23 cellular contexts compared by ENCODE assay signal in the genomic region with DNA sequence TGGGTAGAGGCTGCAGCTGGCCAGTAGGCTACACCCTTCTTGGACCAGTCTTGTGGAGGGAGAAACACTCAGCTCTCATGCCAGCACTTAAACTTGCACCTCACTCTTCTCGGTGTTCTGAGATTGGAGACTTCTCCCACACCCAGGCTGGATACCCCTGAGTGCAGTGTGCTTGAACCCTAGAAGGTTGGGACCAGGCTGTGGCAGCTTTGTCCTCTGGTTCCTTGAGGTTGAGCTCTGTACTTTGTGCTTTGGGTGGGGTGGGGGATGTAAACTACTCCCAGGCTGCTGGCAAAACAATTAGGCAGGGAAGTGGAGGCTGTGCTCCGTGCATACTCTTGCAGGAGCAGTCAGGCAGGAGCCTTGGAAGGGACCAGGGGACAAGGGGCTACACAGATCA.
"Had no signal": no experiment of that assay in that cellular context is flagged by ENCODE, and none has a peak within 500 bp of the region (broad histone marks: within the 10 kb centered on the region; RNA-seq: fewer than 3 reads in every experiment).

No MANE protein-coding gene starts in this region.

- H3K27ac ChIP-seq: coronary artery, esophagus muscularis mucosa, foreskin keratinocyte, parathyroid adenoma, prostate gland, right atrium auricular region, sigmoid colon, stomach, thyroid gland had no signal

- H3K4me1 Mint-ChIP-seq: central memory CD8-positive, alpha-beta T cell; memory B cell; naive B cell; neural crest cell; stimulated activated naive B cell treated with anti-CD40 and anti-IgM and Interleukin-4, amounts not matched to agents 10 μg/mL and 1 μg/mL and 100 μg/mL, for 72 hours had no signal

- H3K4me3 ChIP-seq: coronary artery, esophagus muscularis mucosa, lung, mucosa of descending colon, prostate gland, right atrium auricular region, sigmoid colon, stomach, thyroid gland had no signal

- H3K4me1 ChIP-seq: esophagus muscularis mucosa, foreskin keratinocyte, parathyroid adenoma, prostate gland, right atrium auricular region, sigmoid colon, stomach, thyroid gland had no signal

- DNase-seq: dermis blood vessel endothelial cell; effector memory CD4-positive, alpha-beta T cell; mucosa of descending colon; naive B cell; sigmoid colon; stimulated activated CD4-positive, alpha-beta T cell treated with anti-CD3 and anti-CD28 coated beads, Interleukin-2, amount 100 ng/mL, for 24 hours; stimulated activated CD4-positive, alpha-beta T cell treated with anti-CD3 and anti-CD28 coated beads, Interleukin-4, amount 100 ng/mL, for 24 hours; stimulated activated naive B cell treated with anti-CD40 and anti-IgM and Interleukin-4, amounts not matched to agents 10 μg/mL and 1 μg/mL and 100 μg/mL, for 72 hours; stomach; thyroid gland; trophoblast cell had no signal

- H3K4me3 Mint-ChIP-seq: central memory CD8-positive, alpha-beta T cell; memory B cell; mesothelial cell of epicardium; naive B cell; natural killer cell treated with Interleukin-12 subunit alpha and Interleukin-12 subunit beta and Interleukin-15 and Interleukin-18, amount 100 ng/mL, for 72 hours; neural crest cell; stimulated activated naive B cell treated with anti-CD40 and anti-IgM and Interleukin-4, amounts not matched to agents 10 μg/mL and 1 μg/mL and 100 μg/mL, for 72 hours had no signal

- H3K36me3 ChIP-seq: esophagus muscularis mucosa, prostate gland, right atrium auricular region, sigmoid colon, stomach, thyroid gland had no signal

- H3K27ac Mint-ChIP-seq: memory B cell; mesothelial cell of epicardium; natural killer cell treated with Interleukin-12 subunit alpha and Interleukin-12 subunit beta and Interleukin-15 and Interleukin-18, amount 100 ng/mL, for 72 hours; stimulated activated naive B cell treated with anti-CD40 and anti-IgM and Interleukin-4, amounts not matched to agents 10 μg/mL and 1 μg/mL and 100 μg/mL, for 72 hours had no signal

- H3K27me3 ChIP-seq: esophagus muscularis mucosa, foreskin keratinocyte, right atrium auricular region, sigmoid colon, stomach, thyroid gland had no signal

- H3K9me3 Mint-ChIP-seq: memory B cell; mesothelial cell of epicardium; neural crest cell; stimulated activated naive B cell treated with anti-CD40 and anti-IgM and Interleukin-4, amounts not matched to agents 10 μg/mL and 1 μg/mL and 100 μg/mL, for 72 hours had no signal

- H3K9me3 ChIP-seq: esophagus muscularis mucosa, mucosa of descending colon, prostate gland, right atrium auricular region, sigmoid colon, stomach, thyroid gland had no signal

- H3K27me3 Mint-ChIP-seq: central memory CD8-positive, alpha-beta T cell; memory B cell; naive B cell; natural killer cell treated with Interleukin-12 subunit alpha and Interleukin-12 subunit beta and Interleukin-15 and Interleukin-18, amount 100 ng/mL, for 72 hours; stimulated activated naive B cell treated with anti-CD40 and anti-IgM and Interleukin-4, amounts not matched to agents 10 μg/mL and 1 μg/mL and 100 μg/mL, for 72 hours had no signal

- ATAC-seq: mucosa of descending colon; natural killer cell treated with Interleukin-12 subunit alpha and Interleukin-12 subunit beta and Interleukin-15 and Interleukin-18, amount 100 ng/mL, for 72 hours had no signal
